In the genomic region with DNA sequence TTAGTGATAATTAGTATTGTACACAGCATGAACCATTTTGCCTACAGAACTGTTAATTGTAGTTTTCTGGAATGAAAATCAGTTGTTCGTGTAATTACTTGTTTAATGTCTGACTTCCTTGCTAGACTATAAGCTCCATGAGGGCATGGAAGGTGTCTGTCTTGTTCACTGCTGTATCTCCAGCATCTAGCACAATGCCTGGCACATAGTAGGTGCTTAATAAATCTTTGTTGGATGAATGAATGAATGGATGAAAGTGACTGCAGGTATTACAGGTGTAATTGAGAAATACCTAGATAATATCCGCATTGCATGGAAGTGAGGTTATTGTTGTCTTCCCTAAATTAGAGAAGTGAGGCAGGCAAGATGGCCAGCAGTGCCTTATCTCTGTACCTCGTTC, we compare ENCODE assay signal across 1 cellular context.
TF ChIP-seq lines count a peak whose summit lies in the region.

No MANE protein-coding gene starts in this region.

TF ChIP-seq in K562, 482 proteins besides CTCF, POLR2A, EP300 and RAD21:
- TF ChIP-seq ZNF274 (IDR thresholded peaks at IDR 0.05; ENCODE audit: borderline replicate concordance, low read depth, low read length) = no peak
- no peak for TF ChIP-seq E4F1 (CRISPR knock-in tag; IDR thresholded peaks at IDR 0.05; ENCODE audit: borderline replicate concordance)
- no peak for TF ChIP-seq NFIX (CRISPR knock-in tag; IDR thresholded peaks at IDR 0.05; ENCODE audit: low read depth)
- TF ChIP-seq TSC22D4 (tag; IDR thresholded peaks at IDR 0.05) = no peak
- peak; percentile 90 for TF ChIP-seq ZKSCAN1 (IDR thresholded peaks at IDR 0.05; ENCODE audit: low read depth, low read length)
- TF ChIP-seq SMAD4 (CRISPR knock-in tag; conservative IDR thresholded peaks at IDR 0.05) = no peak
- no peak for TF ChIP-seq TFAM (CRISPR knock-in tag; conservative IDR thresholded peaks at IDR 0.05)
- peak; percentile 34; the same call in 1 of the 2 replicates for TF ChIP-seq TRIM28 (IDR thresholded peaks at IDR 0.05)
- peak; percentile 23; the same call in 1 of the 2 replicates for TF ChIP-seq ZNF24 (IDR thresholded peaks at IDR 0.05)
- TF ChIP-seq HMBOX1 (IDR thresholded peaks at IDR 0.05) = no peak
- TF ChIP-seq LCOR (CRISPR knock-in tag; IDR thresholded peaks at IDR 0.05) = no peak
- no peak for TF ChIP-seq KAT2B (IDR thresholded peaks at IDR 0.05; ENCODE audit: low read depth, low read length)
- no peak for TF ChIP-seq ZNF232 (CRISPR knock-in tag; IDR thresholded peaks at IDR 0.05)
- no peak for TF ChIP-seq CHD7 (IDR thresholded peaks at IDR 0.05; ENCODE audit: low read depth, low read length)
- no peak for TF ChIP-seq SNIP1 (IDR thresholded peaks at IDR 0.05; ENCODE audit: low read depth)
- no peak for TF ChIP-seq NR2C2 (CRISPR knock-in tag; IDR thresholded peaks at IDR 0.05)
- TF ChIP-seq NR2C2 (tag; IDR thresholded peaks at IDR 0.05) = no peak
- TF ChIP-seq ZNF444 (CRISPR knock-in tag; IDR thresholded peaks at IDR 0.05) = no peak
- TF ChIP-seq BRD9 (IDR thresholded peaks at IDR 0.05; ENCODE audit: low read depth, partially characterized antibody) = no peak
- TF ChIP-seq ZNF75A (CRISPR knock-in tag; IDR thresholded peaks at IDR 0.05) = no peak
- TF ChIP-seq HMG20A (CRISPR knock-in tag; conservative IDR thresholded peaks at IDR 0.05) = no peak
- TF ChIP-seq ZNF263 (CRISPR knock-in tag; IDR thresholded peaks at IDR 0.05; ENCODE audit: borderline replicate concordance) = no peak
